ENCODE assay signal across 2 cellular contexts in genomic region chr16:3655030-3655790, GRCh38.
TF ChIP-seq lines count a peak whose summit lies in the region.

No MANE protein-coding gene starts in this region.

TF ChIP-seq in SK-N-SH, 30 proteins besides CTCF, POLR2A, EP300 and RAD21:
- no peak for TF ChIP-seq MEF2A (IDR thresholded peaks at IDR 0.05; ENCODE audit: borderline replicate concordance, low read depth)
- TF ChIP-seq NFIC (IDR thresholded peaks at IDR 0.05; ENCODE audit: borderline replicate concordance), result no peak
- no peak for TF ChIP-seq RXRA (IDR thresholded peaks at IDR 0.05; ENCODE audit: borderline replicate concordance, low read depth)
- no peak for TF ChIP-seq ZBTB33 (IDR thresholded peaks at IDR 0.05; ENCODE audit: borderline replicate concordance, low read depth)

TF ChIP-seq in SK-N-SH treated with all-trans-retinoic acid at 6 μM for 48 hours, 23 proteins besides CTCF, POLR2A, EP300 and RAD21:
- no peak for TF ChIP-seq ARNTL (CRISPR knock-in tag; IDR thresholded peaks at IDR 0.05; ENCODE audit: borderline replicate concordance, low read depth)
- TF ChIP-seq GLIS3 (CRISPR knock-in tag; IDR thresholded peaks at IDR 0.05), result no peak
- no peak for TF ChIP-seq ZC3H10 (CRISPR knock-in tag; IDR thresholded peaks at IDR 0.05)
- no peak for TF ChIP-seq BACH2 (CRISPR knock-in tag; IDR thresholded peaks at IDR 0.05; ENCODE audit: borderline replicate concordance)
- no peak for TF ChIP-seq TSHZ2 (CRISPR knock-in tag; IDR thresholded peaks at IDR 0.05)
- TF ChIP-seq TOX (CRISPR knock-in tag; IDR thresholded peaks at IDR 0.05; ENCODE audit: borderline replicate concordance), result no peak
- no peak for TF ChIP-seq PPARA (CRISPR knock-in tag; IDR thresholded peaks at IDR 0.05; ENCODE audit: borderline replicate concordance)
- TF ChIP-seq TCF4 (CRISPR knock-in tag; IDR thresholded peaks at IDR 0.05; ENCODE audit: borderline replicate concordance), result no peak
- no peak for TF ChIP-seq ZFP3 (CRISPR knock-in tag; IDR thresholded peaks at IDR 0.05)
- no peak for TF ChIP-seq ZFP30 (CRISPR knock-in tag; IDR thresholded peaks at IDR 0.05)
- TF ChIP-seq RARB (CRISPR knock-in tag; IDR thresholded peaks at IDR 0.05), result no peak
- TF ChIP-seq ISL1 (CRISPR knock-in tag; IDR thresholded peaks at IDR 0.05), result no peak
- no peak for TF ChIP-seq PATZ1 (CRISPR knock-in tag; IDR thresholded peaks at IDR 0.05; ENCODE audit: borderline replicate concordance)
- no peak for TF ChIP-seq SNAI2 (CRISPR knock-in tag; IDR thresholded peaks at IDR 0.05)
- TF ChIP-seq CREB5 (CRISPR knock-in tag; IDR thresholded peaks at IDR 0.05; ENCODE audit: low read depth), result no peak
- TF ChIP-seq CSRNP3 (CRISPR knock-in tag; IDR thresholded peaks at IDR 0.05), result no peak
- TF ChIP-seq CSDC2 (CRISPR knock-in tag; IDR thresholded peaks at IDR 0.05), result no peak
